14 cellular contexts compared by ENCODE assay signal in genomic region chr5:68225911-68226563, GRCh38. TPM values are rescaled to one million over a fixed set of nuclear protein-coding genes. Genes with fewer than 3 reads are reported as not detected.
DNase-seq lines count a peak whose midpoint lies in the region; ATAC-seq, FAIRE-seq and TF ChIP-seq lines count a peak whose summit lies in the region.
"Had no signal": no experiment of that assay in that cellular context is flagged by ENCODE, and none has a peak within 500 bp of the region (broad histone marks: within the 10 kb centered on the region; RNA-seq: fewer than 3 reads in every experiment).

No MANE protein-coding gene starts in this region.

- no peak for TF ChIP-seq EP300 in HepG2 (IDR thresholded peaks at IDR 0.05; ENCODE audit: low read depth in 2 of 2, low read length in 2 of 2)
- no peak for TF ChIP-seq EP300 in HepG2 (CRISPR knock-in tag; IDR thresholded peaks at IDR 0.05; ENCODE audit: borderline replicate concordance)

- H3K27ac ChIP-seq in liver (ENCODE audit: low read depth in 1 of 2, low read length in 2 of 2) (peak overlapping the region; percentile 76 to 83), HepG2 (ENCODE audit: extremely low read length, insufficient read depth, low read length) (no peak overlapping the region), epithelial cell of prostate (peak overlapping the region; percentile 83), muscle layer of duodenum (ENCODE audit: low read length) (peak overlapping the region; percentile 32)
- H3K27ac ChIP-seq: ovary, vagina had no signal

- ATAC-seq in HepG2: no peak
- ATAC-seq in HG03342 (IDR thresholded peaks at IDR 0.05; ENCODE audit: unreplicated experiment): no peak
- ATAC-seq: GM23338 had no signal

- TF ChIP-seq CTCF in liver (IDR thresholded peaks at IDR 0.05; ENCODE audit: low read depth, low read length, missing input control): no peak
- TF ChIP-seq CTCF in HepG2 (CRISPR knock-in tag; IDR thresholded peaks at IDR 0.05): no peak

- H3K9ac ChIP-seq in liver (ENCODE audit: low read depth in 1 of 2, low read length in 2 of 2) (peak overlapping the region in 1 of 2 donors; percentile 29), HepG2 (ENCODE audit: insufficient read depth, low read depth, low read length) (no peak overlapping the region)

- TF ChIP-seq POLR2A in HepG2 (IDR thresholded peaks at IDR 0.05; ENCODE audit: insufficient read depth in 1 of 2, low read depth in 2 of 2, low read length in 2 of 2): no peak

- H3K36me3 ChIP-seq in liver (ENCODE audit: control insufficient read depth in 4 of 4, insufficient read depth in 3 of 4, low read depth in 1 of 4, low read length in 3 of 4) (peaks cover 5 to 26% (median 14%) of the 10 kb centered on the region in 4 donors), HepG2 (replicated peaks in 1 of 2; ENCODE audit: control insufficient read depth in 1 of 2, insufficient read depth in 2 of 2, low read length in 2 of 2) (peaks cover 8 to 33% of the 10 kb centered on the region in 2 experiments; a peak in 4 of 5 replicates), muscle layer of duodenum (ENCODE audit: control insufficient read depth in 1 of 2, insufficient read depth in 2 of 2, low read length in 2 of 2) (peaks cover 12 to 20% of the 10 kb centered on the region in 2 donors)
- H3K36me3 ChIP-seq: ovary had no signal

- intact Hi-C loops in HepG2 (cut with micrococcal nuclease; ENCODE audit: unreplicated experiment): no loop called here

- DNase-seq in HepG2 (ENCODE audit: low spot score) (no peak), epithelial cell of prostate (ENCODE audit: low read depth, low spot score) (no peak), HPDE6-E6E7 (ENCODE audit: extremely low spot score) (no peak), hypothalamus (lab: John Stamatoyannopoulos, UW) (no peak)
- no peak for DNase-seq in activated CD4-positive, CD25-positive, alpha-beta regulatory T cell (lab: John Stamatoyannopoulos, UW)
- DNase-seq: activated CD4-positive, alpha-beta T cell treated with anti-CD3 and anti-CD28 coated beads, Interleukin-2, amount 10 ng/mL, durations not matched to agents 7 days and 5 days; activated naive CD8-positive, alpha-beta T cell treated with anti-CD3 and anti-CD28 coated beads, Interleukin-2, amount 10 ng/mL, durations not matched to agents 7 days and 5 days; effector memory CD4-positive, alpha-beta T cell had no signal

- H3K4me3 ChIP-seq in liver (ENCODE audit: low read depth in 1 of 3, low read length in 3 of 3): no peak overlapping the region
- no peak overlapping the region for H3K4me3 ChIP-seq in HepG2 (replicated peaks in 1 of 3; ENCODE audit: insufficient read depth in 1 of 3, low read depth in 2 of 3, low read length in 3 of 3)
- peak overlapping the region in 1 of 2 donors; percentile 35 for H3K4me3 ChIP-seq in muscle layer of duodenum (ENCODE audit: low read depth in 1 of 2, low read length in 2 of 2)
- H3K4me3 ChIP-seq: GM23338, ovary had no signal

- CTCF ChIA-PET in HepG2 (lab: Yijun Ruan, JAX; ENCODE audit: low intra/inter-chr PET ratio, low total read pairs): no interaction called here

- H3K9me3 ChIP-seq in liver (ENCODE audit: control insufficient read depth in 4 of 4, low read length in 3 of 4): peaks cover 0 to under 1% (median 0%) of the 10 kb centered on the region in 4 donors
- H3K9me3 ChIP-seq in HepG2 (ENCODE audit: low read length): peaks cover 2% of the 10 kb centered on the region; the same call in 1 of the 2 replicates
- no peaks in the 10 kb centered on the region for H3K9me3 ChIP-seq in muscle layer of duodenum (ENCODE audit: control insufficient read depth in 1 of 2, low read length in 2 of 2)
- H3K9me3 ChIP-seq: ovary, vagina had no signal

- no peak for TF ChIP-seq RAD21 in liver (IDR thresholded peaks at IDR 0.05)
- TF ChIP-seq RAD21 in HepG2 (CRISPR knock-in tag; IDR thresholded peaks at IDR 0.05): no peak

- no peak for FAIRE-seq in HepG2 (lab: Jason Lieb, UNC)

- no TSS peak for BruUV-seq in HepG2 (replicated peaks; lab: Mats Ljungman, UMichigan)

- POLR2A ChIA-PET in HepG2 (lab: Yijun Ruan, JAX): no interaction called here

- no peak overlapping the region for H2AFZ ChIP-seq in HepG2 (ENCODE audit: low read length)
- H2AFZ ChIP-seq: GM23338 had no signal

- peaks cover 71% of the 10 kb centered on the region for H3K79me2 ChIP-seq in HepG2 (ENCODE audit: insufficient read depth, low read length)

- H3K4me2 ChIP-seq in HepG2 (ENCODE audit: low read depth, low read length): no peak overlapping the region
- H3K4me2 ChIP-seq: GM23338 had no signal

- H4K20me1 ChIP-seq in HepG2 (ENCODE audit: insufficient read depth, low read length): no peaks in the 10 kb centered on the region

- no peaks in the 10 kb centered on the region for H3K27me3 ChIP-seq in liver (ENCODE audit: control insufficient read depth in 4 of 4, insufficient read depth in 4 of 4, low read length in 3 of 4)
- H3K27me3 ChIP-seq in HepG2 (ENCODE audit: control insufficient read depth in 1 of 2, insufficient read depth in 2 of 2, low read length in 2 of 2): no peaks in the 10 kb centered on the region
- H3K27me3 ChIP-seq in muscle layer of duodenum (ENCODE audit: low read depth, low read length): no peaks in the 10 kb centered on the region
- H3K27me3 ChIP-seq: ovary, vagina had no signal

- in situ Hi-C loops in HepG2 (cut with HindIII; ENCODE audit: extremely low pct_ligation_motif_present, low pct_unique_long_range_greater_than_20kb): no loop called here

- H3K4me1 ChIP-seq in liver (ENCODE audit: control insufficient read depth in 4 of 4, insufficient read depth in 4 of 4, low read length in 3 of 4) (peaks cover 16 to 94% (median 83%) of the 10 kb centered on the region in 4 donors), HepG2 (ENCODE audit: insufficient read depth, low read length) (peaks cover 27% of the 10 kb centered on the region), muscle layer of duodenum (ENCODE audit: control insufficient read depth in 1 of 2, insufficient read depth in 2 of 2, low read length in 2 of 2) (peaks cover 27 to 65% of the 10 kb centered on the region in 2 donors)

- WGBS in liver: 50% methylated on average over 15 of the region's 15 CpGs
- 97% methylated on average over 15 of the region's 15 CpGs for WGBS in HepG2 (ENCODE audit: low lambda C conversion rate)

TF ChIP-seq in liver, 16 proteins besides CTCF, POLR2A, EP300 and RAD21 (continues in another document):
- TF ChIP-seq NR2F2 (IDR thresholded peaks at IDR 0.05): no peak
- no peak for TF ChIP-seq EGR1 (IDR thresholded peaks at IDR 0.05; ENCODE audit: low read depth in 2 of 2)
- TF ChIP-seq JUND (IDR thresholded peaks at IDR 0.05): peak in 1 of 2 donors; percentile 25
- TF ChIP-seq HNF4G (IDR thresholded peaks at IDR 0.05): no peak
- peak in 1 of 2 donors; percentile 55 for TF ChIP-seq RXRA (IDR thresholded peaks at IDR 0.05)
- no peak for TF ChIP-seq YY1 (IDR thresholded peaks at IDR 0.05)
- TF ChIP-seq SP1 (IDR thresholded peaks at IDR 0.05): peak; percentile 35
- TF ChIP-seq FOXA2 (IDR thresholded peaks at IDR 0.05): peak; percentile 7
- TF ChIP-seq, protein P1, sequence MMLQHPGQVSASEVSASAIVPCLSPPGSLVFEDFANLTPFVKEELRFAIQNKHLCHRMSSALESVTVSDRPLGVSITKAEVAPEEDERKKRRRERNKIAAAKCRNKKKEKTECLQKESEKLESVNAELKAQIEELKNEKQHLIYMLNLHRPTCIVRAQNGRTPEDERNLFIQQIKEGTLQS (IDR thresholded peaks at IDR 0.05): no peak

TF ChIP-seq in HepG2, 621 proteins besides CTCF, POLR2A, EP300 and RAD21 (continues in another document):
- TF ChIP-seq ZNF234 (CRISPR knock-in tag; conservative IDR thresholded peaks at IDR 0.05) (no peak), NCOA2 (CRISPR knock-in tag; IDR thresholded peaks at IDR 0.05) (no peak), ZNF775 (CRISPR knock-in tag; IDR thresholded peaks at IDR 0.05; ENCODE audit: borderline replicate concordance) (no peak), TBP (CRISPR knock-in tag; IDR thresholded peaks at IDR 0.05) (no peak), FUBP1 (CRISPR knock-in tag; IDR thresholded peaks at IDR 0.05; ENCODE audit: borderline replicate concordance) (no peak)

RNA-seq across cellular contexts. Expression of gene PIK3R1, which starts 10.5 kb away (rescaled TPM):
- total RNA-seq in liver: 100 to 1,000 TPM in 1 of 2 donors, 10 to 100 TPM in 1; 53.1 to 123 TPM
- polyA plus RNA-seq in liver: 10 to 100 TPM; 22.6 to 41.5 TPM
- total RNA-seq in HepG2 (2016; rRNA removed; fragmentation: Illumina TruSeq; extraction: Trizol): 21.3 and 26.0 TPM in 2 replicates
- total RNA-seq in HepG2 (2016; cell fraction: cytosol; rRNA removed; fragmentation: Illumina TruSeq; extraction: Trizol; ENCODE audit: low read depth): 15.6 and 18.1 TPM in 2 replicates
- 23.2 and 24.7 TPM in 2 replicates for total RNA-seq in HepG2 (2016; cell fraction: insoluble cytoplasmic fraction; rRNA removed; fragmentation: Illumina TruSeq; extraction: Trizol)
- 8.9 and 10.9 TPM in 2 replicates for total RNA-seq in HepG2 (2016; cell fraction: membrane; rRNA removed; fragmentation: Illumina TruSeq; extraction: Trizol)
- 42.9 and 43.7 TPM in 2 replicates for total RNA-seq in HepG2 (2016; cell fraction: nucleus; rRNA removed; fragmentation: Illumina TruSeq; extraction: Trizol)
- 6.4 and 8.4 TPM in 2 replicates for polyA plus RNA-seq in HepG2 (2011; rRNA removed)
- 3.4 and 4.1 TPM in 2 replicates for polyA plus RNA-seq in HepG2 (2011; cell fraction: cytosol; rRNA removed)
- polyA plus RNA-seq in HepG2 (2011; cell fraction: nucleus; rRNA removed): 4.4 and 7.1 TPM in 2 replicates
- 7.9 and 11.9 TPM in 2 replicates for polyA plus RNA-seq in HepG2 (2012)
- polyA plus RNA-seq in HepG2 (2016; cell fraction: cytosol; fragmentation: Illumina TruSeq; extraction: Trizol; ENCODE audit: low read depth): 0.45 and 0.52 TPM in 2 replicates
- 19.5 and 20.2 TPM in 2 replicates for polyA plus RNA-seq in HepG2 (2016; cell fraction: insoluble cytoplasmic fraction; fragmentation: Illumina TruSeq; extraction: Trizol; ENCODE audit: low read depth)
- 1.8 and 2.2 TPM in 2 replicates for polyA plus RNA-seq in HepG2 (2016; cell fraction: membrane; fragmentation: Illumina TruSeq; extraction: Trizol; ENCODE audit: low read depth)
- polyA plus RNA-seq in HepG2 (2016; cell fraction: nucleus; fragmentation: Illumina TruSeq; extraction: Trizol; ENCODE audit: insufficient read depth, low read depth): 35.9 and 42.5 TPM in 2 replicates
- polyA minus RNA-seq in HepG2 (2011; rRNA and poly(A)+ RNA removed; ENCODE audit: low replicate concordance): 0.19 and 11.0 TPM in 2 replicates
- 9.1 and 9.7 TPM in 2 replicates for polyA minus RNA-seq in HepG2 (2011; cell fraction: cytosol; rRNA and poly(A)+ RNA removed)
- 46.5 and 49.8 TPM in 2 replicates for polyA minus RNA-seq in HepG2 (2011; cell fraction: nucleus; rRNA and poly(A)+ RNA removed)
